In the genomic region with DNA sequence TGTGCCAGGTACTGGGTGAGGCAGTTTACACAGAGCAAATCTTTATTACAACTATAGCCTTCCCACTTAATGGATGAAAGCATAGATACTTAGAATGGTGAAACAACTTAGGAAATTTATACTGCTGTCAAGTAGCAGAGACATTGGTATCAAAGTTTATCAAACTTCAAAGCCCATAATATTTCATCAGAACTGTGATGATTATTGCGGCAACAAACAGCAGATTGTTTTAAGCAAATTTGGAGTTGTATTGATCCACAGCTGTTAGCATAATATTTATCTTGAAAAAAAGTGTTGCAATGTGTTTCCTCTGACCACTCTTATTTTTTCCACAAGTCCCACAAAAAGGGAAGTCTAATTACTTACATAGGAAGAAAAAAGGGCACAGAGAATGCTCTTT, we compare ENCODE assay signal across 25 cellular contexts. TPM values are rescaled to one million over a fixed set of nuclear protein-coding genes. Genes with fewer than 3 reads are reported as not detected.
"Had no signal": no experiment of that assay in that cellular context is flagged by ENCODE, and none has a peak within 500 bp of the region (broad histone marks: within the 10 kb centered on the region; RNA-seq: fewer than 3 reads in every experiment).

No MANE protein-coding gene starts in this region.

- H3K4me3 ChIP-seq: esophagus squamous epithelium, prostate gland, spleen, tibial nerve, upper lobe of right lung, vagina had no signal

- H3K9me3 Mint-ChIP-seq: effector memory CD8-positive, alpha-beta T cell; stimulated activated naive B cell treated with anti-CD40 and anti-IgM and Interleukin-4, amounts not matched to agents 10 μg/mL and 1 μg/mL and 100 μg/mL, for 72 hours; stimulated activated naive CD8-positive, alpha-beta T cell treated with anti-CD3 and anti-CD28 coated beads, Interleukin-15, amount 100 ng/mL, for 72 hours had no signal

- H3K9ac ChIP-seq: parathyroid adenoma had no signal

- H3K27ac ChIP-seq: esophagus squamous epithelium, foreskin keratinocyte, parathyroid adenoma, prostate gland, spleen, testis, tibial nerve, upper lobe of right lung, vagina had no signal

- H3K27me3 ChIP-seq: esophagus squamous epithelium, foreskin keratinocyte, spleen, testis, tibial nerve, upper lobe of right lung, vagina had no signal

- H3K9me3 ChIP-seq: prostate gland, testis, tibial nerve, upper lobe of right lung, vagina had no signal

- H3K4me1 Mint-ChIP-seq: naive thymus-derived CD4-positive, alpha-beta T cell; nephron progenitor cell; stimulated activated naive B cell treated with anti-CD40 and anti-IgM and Interleukin-4, amounts not matched to agents 10 μg/mL and 1 μg/mL and 100 μg/mL, for 72 hours; stimulated activated naive CD8-positive, alpha-beta T cell treated with anti-CD3 and anti-CD28 coated beads, Interleukin-15, amount 100 ng/mL, for 72 hours had no signal

- H3K4me3 Mint-ChIP-seq: effector memory CD8-positive, alpha-beta T cell; naive thymus-derived CD4-positive, alpha-beta T cell; nephron progenitor cell; stimulated activated naive B cell treated with anti-CD40 and anti-IgM and Interleukin-4, amounts not matched to agents 10 μg/mL and 1 μg/mL and 100 μg/mL, for 72 hours; stimulated activated naive CD8-positive, alpha-beta T cell treated with anti-CD3 and anti-CD28 coated beads, Interleukin-15, amount 100 ng/mL, for 72 hours had no signal

- H3K36me3 ChIP-seq: esophagus squamous epithelium, prostate gland, spleen, tibial nerve, upper lobe of right lung, vagina had no signal

- H3K27me3 Mint-ChIP-seq: effector memory CD8-positive, alpha-beta T cell; naive thymus-derived CD4-positive, alpha-beta T cell; stimulated activated naive B cell treated with anti-CD40 and anti-IgM and Interleukin-4, amounts not matched to agents 10 μg/mL and 1 μg/mL and 100 μg/mL, for 72 hours; stimulated activated naive CD8-positive, alpha-beta T cell treated with anti-CD3 and anti-CD28 coated beads, Interleukin-15, amount 100 ng/mL, for 72 hours had no signal

- H3K4me1 ChIP-seq: esophagus squamous epithelium, foreskin keratinocyte, parathyroid adenoma, prostate gland, spleen, testis, tibial nerve, upper lobe of right lung, vagina had no signal

- H3K27ac Mint-ChIP-seq: effector memory CD8-positive, alpha-beta T cell; nephron progenitor cell; stimulated activated naive B cell treated with anti-CD40 and anti-IgM and Interleukin-4, amounts not matched to agents 10 μg/mL and 1 μg/mL and 100 μg/mL, for 72 hours; stimulated activated naive CD8-positive, alpha-beta T cell treated with anti-CD3 and anti-CD28 coated beads, Interleukin-15, amount 100 ng/mL, for 72 hours had no signal

- DNase-seq: effector memory CD8-positive, alpha-beta T cell; esophagus squamous epithelium; foreskin keratinocyte; kidney; left cardiac atrium; left ventricle myocardium superior; mesendoderm; naive thymus-derived CD4-positive, alpha-beta T cell; nephron progenitor cell; retina; spleen; stimulated activated CD4-positive, alpha-beta T cell treated with anti-CD3 and anti-CD28 coated beads, Interleukin-2, amount 100 ng/mL, for 24 hours; stimulated activated CD4-positive, alpha-beta T cell treated with anti-CD3 and anti-CD28 coated beads, Interleukin-4, amount 100 ng/mL, for 4 hours; stimulated activated naive B cell treated with anti-CD40 and anti-IgM and Interleukin-4, amounts not matched to agents 10 μg/mL and 1 μg/mL and 100 μg/mL, for 72 hours; stimulated activated naive CD8-positive, alpha-beta T cell treated with anti-CD3 and anti-CD28 coated beads, Interleukin-15, amount 100 ng/mL, for 72 hours; testis; upper lobe of right lung had no signal

- H3K36me3 Mint-ChIP-seq: naive thymus-derived CD4-positive, alpha-beta T cell; stimulated activated naive B cell treated with anti-CD40 and anti-IgM and Interleukin-4, amounts not matched to agents 10 μg/mL and 1 μg/mL and 100 μg/mL, for 72 hours had no signal

RNA-seq across cellular contexts. Expression of a gene that starts 2.0 kb away (rescaled TPM):
- total RNA-seq: epithelial cell of proximal tubule; foreskin keratinocyte; kidney; left cardiac atrium; left ventricle myocardium superior; lung microvascular endothelial cell; mononuclear cell; naive thymus-derived CD4-positive, alpha-beta T cell; spleen; subcutaneous adipose tissue; upper lobe of right lung; vagina had no signal
- polyA plus RNA-seq: foreskin keratinocyte; naive thymus-derived CD4-positive, alpha-beta T cell had no signal
